In genomic region chr2:104977958-104978357, GRCh38 we compare ENCODE assay signal across 16 cellular contexts. TPM values are rescaled to one million over a fixed set of nuclear protein-coding genes. Genes with fewer than 3 reads are reported as not detected.
DNase-seq lines count a peak whose midpoint lies in the region; ATAC-seq and TF ChIP-seq lines count a peak whose summit lies in the region.
"Had no signal": no experiment of that assay in that cellular context is flagged by ENCODE, and none has a peak within 500 bp of the region (broad histone marks: within the 10 kb centered on the region; RNA-seq: fewer than 3 reads in every experiment).

No MANE protein-coding gene starts in this region.

- H3K27ac Mint-ChIP-seq in IgD-negative memory B cell: peak overlapping the region in 2 of 3 donors; percentile 18 to 84
- no peak overlapping the region for H3K27ac Mint-ChIP-seq in activated naive CD4-positive, alpha-beta T cell treated with anti-CD3 and anti-CD28 coated beads, Interleukin-2, amount 10 ng/mL, durations not matched to agents 7 days and 5 days
- H3K27ac Mint-ChIP-seq: CD4-positive, CD25-positive, alpha-beta regulatory T cell; GM23338; H9 had no signal

- TF ChIP-seq CTCF in RWPE1 (conservative IDR thresholded peaks at IDR 0.05; ENCODE audit: low read depth): no peak
- TF ChIP-seq CTCF in foreskin keratinocyte (conservative IDR thresholded peaks at IDR 0.05): no peak
- no peak for TF ChIP-seq CTCF in tibial nerve (IDR thresholded peaks at IDR 0.05)

- peak overlapping the region; percentile 65 for H3K4me2 ChIP-seq in BLaER1
- H3K4me2 ChIP-seq: GM23338 had no signal

- peaks cover 2% of the 10 kb centered on the region for H3K36me3 Mint-ChIP-seq in IgD-negative memory B cell
- no peaks in the 10 kb centered on the region for H3K36me3 Mint-ChIP-seq in activated naive CD4-positive, alpha-beta T cell treated with anti-CD3 and anti-CD28 coated beads, Interleukin-2, amount 10 ng/mL, durations not matched to agents 7 days and 5 days
- H3K36me3 Mint-ChIP-seq: CD4-positive, CD25-positive, alpha-beta regulatory T cell had no signal

- H3K9me3 ChIP-seq in BLaER1 (no peaks in the 10 kb centered on the region), tibial nerve (peaks cover 0 to 8% (median 0%) of the 10 kb centered on the region in 4 donors)
- H3K9me3 ChIP-seq: BE2C had no signal

- H3K4me1 ChIP-seq in BLaER1 (peaks cover 30% of the 10 kb centered on the region), foreskin keratinocyte (no peaks in the 10 kb centered on the region), tibial nerve (no peaks in the 10 kb centered on the region)
- H3K4me1 ChIP-seq: BE2C had no signal

- peak overlapping the region in 1 of 4 donors; percentile 5 for H3K4me3 Mint-ChIP-seq in IgD-negative memory B cell
- no peak overlapping the region for H3K4me3 Mint-ChIP-seq in activated naive CD4-positive, alpha-beta T cell treated with anti-CD3 and anti-CD28 coated beads, Interleukin-2, amount 10 ng/mL, durations not matched to agents 7 days and 5 days
- H3K4me3 Mint-ChIP-seq: CD4-positive, CD25-positive, alpha-beta regulatory T cell; GM23338; H9 had no signal

- CTCF ChIA-PET in RWPE1 (lab: Yijun Ruan, JAX): no interaction called here
- CTCF ChIA-PET in activated naive CD4-positive, alpha-beta T cell treated with anti-CD3 and anti-CD28 coated beads, Interleukin-2, amount 10 ng/mL, durations not matched to agents 7 days and 5 days (lab: Charles Lee): no interaction called here

- DNase-seq in RWPE1 (ENCODE audit: low spot score) (peak; percentile 6), foreskin keratinocyte (peak in 1 of 2 donors; percentile 27), NCI-H146 treated with DMSO at 0.1 percent for 48 hours (lab: John Stamatoyannopoulos, UW; ENCODE audit: unreplicated experiment) (no peak), tibial nerve (ENCODE audit: low spot score in 2 of 2) (no peak), NCI-H2196 (lab: John Stamatoyannopoulos, UW; ENCODE audit: unreplicated experiment) (no peak)
- DNase-seq in activated naive CD4-positive, alpha-beta T cell treated with anti-CD3 and anti-CD28 coated beads, Interleukin-2, amount 10 ng/mL, durations not matched to agents 7 days and 5 days: no peak
- DNase-seq: BE2C; Calu3; CD4-positive, CD25-positive, alpha-beta regulatory T cell; DMS 273 treated with DMSO at 0.1 percent for 48 hours; H9; IMR-90 had no signal

- no peak for TF ChIP-seq POLR2A in tibial nerve (IDR thresholded peaks at IDR 0.05)

- 0 out of 2 replicates have a peak overlapping the region, but pooled peaks have one; percentile 53 for H3K27ac ChIP-seq in BLaER1
- H3K27ac ChIP-seq in RWPE1: no peak overlapping the region
- H3K27ac ChIP-seq in foreskin keratinocyte: no peak overlapping the region
- no peak overlapping the region for H3K27ac ChIP-seq in tibial nerve

- POLR2A ChIA-PET in RWPE1 (lab: Yijun Ruan, JAX; ENCODE audit: low non-redundant PET): no interaction called here

- no peak overlapping the region for H3K9ac ChIP-seq in BLaER1

- no peaks in the 10 kb centered on the region for H3K27me3 Mint-ChIP-seq in IgD-negative memory B cell
- peaks cover 7% of the 10 kb centered on the region for H3K27me3 Mint-ChIP-seq in activated naive CD4-positive, alpha-beta T cell treated with anti-CD3 and anti-CD28 coated beads, Interleukin-2, amount 10 ng/mL, durations not matched to agents 7 days and 5 days
- H3K27me3 Mint-ChIP-seq: CD4-positive, CD25-positive, alpha-beta regulatory T cell had no signal

- TF ChIP-seq EP300 in tibial nerve (IDR thresholded peaks at IDR 0.05): no peak

- H3K9me3 Mint-ChIP-seq in IgD-negative memory B cell: peaks cover 0 to 3% (median 1%) of the 10 kb centered on the region in 3 donors
- H3K9me3 Mint-ChIP-seq in activated naive CD4-positive, alpha-beta T cell treated with anti-CD3 and anti-CD28 coated beads, Interleukin-2, amount 10 ng/mL, durations not matched to agents 7 days and 5 days: no peaks in the 10 kb centered on the region
- H3K9me3 Mint-ChIP-seq: H9 had no signal

- peaks cover 23 to 31% (median 24%) of the 10 kb centered on the region in 3 donors for H3K4me1 Mint-ChIP-seq in IgD-negative memory B cell
- peaks cover 2% of the 10 kb centered on the region for H3K4me1 Mint-ChIP-seq in activated naive CD4-positive, alpha-beta T cell treated with anti-CD3 and anti-CD28 coated beads, Interleukin-2, amount 10 ng/mL, durations not matched to agents 7 days and 5 days
- H3K4me1 Mint-ChIP-seq: GM23338, H9 had no signal

- no peaks in the 10 kb centered on the region for H4K20me1 ChIP-seq in BLaER1

- peak; percentile 55 for ATAC-seq in foreskin keratinocyte
- ATAC-seq: GM12878, GM23338 had no signal

- H3K27me3 ChIP-seq in BLaER1 (no peaks in the 10 kb centered on the region), foreskin keratinocyte (no peaks in the 10 kb centered on the region), tibial nerve (no peaks in the 10 kb centered on the region)
- H3K27me3 ChIP-seq: BE2C had no signal

- H3K4me3 ChIP-seq in BLaER1 (no peak overlapping the region), tibial nerve (no peak overlapping the region)
- H3K4me3 ChIP-seq: GM12878, GM23338 had no signal

- H3K36me3 ChIP-seq in BLaER1 (no peaks in the 10 kb centered on the region), tibial nerve (no peaks in the 10 kb centered on the region)
- H3K36me3 ChIP-seq: BE2C had no signal

- 83 to 95% methylated on average over 1 of the region's 1 CpG for WGBS in tibial nerve, 2 donors

RNA-seq across cellular contexts. Expression of gene MRPS9, which starts 59.9 kb away (rescaled TPM):
- polyA plus RNA-seq in IgD-negative memory B cell (33.6 TPM), foreskin keratinocyte (40.9 and 47.6 TPM in 2 replicates)
- total RNA-seq in foreskin keratinocyte (34.6 and 43.2 TPM in 2 replicates), tibial nerve (10 to 100 TPM; 11.2 to 16.5 (median 14.1) TPM)
